In the genomic region with DNA sequence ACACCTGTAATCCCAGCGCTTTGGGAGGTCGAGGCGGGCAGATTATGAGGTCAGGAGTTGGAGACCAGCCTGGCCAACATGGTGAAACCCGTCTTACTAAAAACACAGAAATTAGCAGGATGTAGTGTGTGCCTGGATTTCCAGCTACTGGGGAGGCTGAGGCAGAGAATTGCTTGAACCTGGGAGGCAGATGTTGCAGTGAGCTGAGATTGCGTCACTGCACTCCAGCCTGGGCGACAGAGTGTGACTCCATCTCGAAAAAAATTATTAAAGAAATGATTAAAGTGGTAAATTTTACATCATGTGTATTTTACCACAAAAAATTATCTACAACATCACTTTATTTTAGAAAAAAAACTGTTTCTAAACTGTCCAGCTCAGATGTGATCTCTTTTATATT, we compare ENCODE assay signal across 8 cellular contexts. TPM values are rescaled to one million over a fixed set of nuclear protein-coding genes. Genes with fewer than 3 reads are reported as not detected.
DNase-seq lines count a peak whose midpoint lies in the region; ATAC-seq and TF ChIP-seq lines count a peak whose summit lies in the region.
"Not testable (repeated sequence)": the region's sequence is repeated elsewhere in the genome, so short reads cannot be mapped to it uniquely, and the experiment has no call there.
"Had no signal": no experiment of that assay in that cellular context is flagged by ENCODE, and none has a peak within 500 bp of the region (broad histone marks: within the 10 kb centered on the region; RNA-seq: fewer than 3 reads in every experiment).

No MANE protein-coding gene starts in this region.

- not testable (repeated sequence) for H2BK15ac ChIP-seq in H9 (ENCODE audit: low read depth, low read length)

- H2BK120ac ChIP-seq in H9 (ENCODE audit: low read depth, low read length, poor library complexity, severe bottlenecking): not testable (repeated sequence)
- H2BK120ac ChIP-seq in trophoblast cell (ENCODE audit: insufficient read depth, low read length, poor library complexity): peak overlapping the region; percentile 37

- not testable (repeated sequence) for H3K4me3 ChIP-seq in endodermal cell (ENCODE audit: low read length); gastroesophageal sphincter; muscle layer of colon (ENCODE audit: low read depth in 1 of 2, low read length in 2 of 2); trophoblast cell (ENCODE audit: low read depth, low read length); stomach smooth muscle (ENCODE audit: low read length in 2 of 2); uterus

- H4K12ac ChIP-seq in trophoblast cell (ENCODE audit: low read depth, low read length): not testable (repeated sequence)

- H3K9ac ChIP-seq in H9 (ENCODE audit: extremely low read depth, insufficient read length, low read length); endodermal cell (ENCODE audit: extremely low read depth, low read length, poor library complexity, severe bottlenecking); muscle layer of colon (ENCODE audit: low read length); trophoblast cell (ENCODE audit: low read length); stomach smooth muscle (ENCODE audit: low read length in 2 of 2): not testable (repeated sequence)

- H4K91ac ChIP-seq in H9 (ENCODE audit: insufficient read length, low read depth, low read length): not testable (repeated sequence)
- peak overlapping the region; percentile 63 for H4K91ac ChIP-seq in trophoblast cell (ENCODE audit: low read depth, low read length)

- H3K23ac ChIP-seq in H9 (ENCODE audit: insufficient read length, low read depth, low read length); trophoblast cell (ENCODE audit: low read length): not testable (repeated sequence)

- not testable (repeated sequence) for H4K8ac ChIP-seq in H9 (replicated peaks; ENCODE audit: insufficient read length, low read depth, low read length); trophoblast cell (ENCODE audit: low read depth, low read length)

- H2AK5ac ChIP-seq in H9 (ENCODE audit: insufficient read length, low read length); trophoblast cell (ENCODE audit: low read length): not testable (repeated sequence)

- H2BK20ac ChIP-seq in H9 (ENCODE audit: low read depth, low read length, poor library complexity, severe bottlenecking): not testable (repeated sequence)

- not testable (repeated sequence) for H3K4me1 ChIP-seq in H9 (ENCODE audit: insufficient read depth, low read length)
- H3K4me1 ChIP-seq in endodermal cell (ENCODE audit: control insufficient read depth, insufficient read depth, low read length) (peaks cover 17% of the 10 kb centered on the region), gastroesophageal sphincter (peaks cover 2 to 73% (median 11%) of the 10 kb centered on the region in 3 donors), muscle layer of colon (ENCODE audit: insufficient read depth, low read length) (peaks cover 55% of the 10 kb centered on the region), trophoblast cell (ENCODE audit: control insufficient read depth in 1 of 2, insufficient read depth in 2 of 2, low read length in 2 of 2) (peaks cover 18 to 25% of the 10 kb centered on the region in 2 experiments), stomach smooth muscle (ENCODE audit: control insufficient read depth, insufficient read depth, low read length) (peaks cover 37% of the 10 kb centered on the region), uterus (peaks cover 8 to 17% of the 10 kb centered on the region in 2 donors)

- H3K27me3 Mint-ChIP-seq in H9 (ENCODE audit: low read depth): peaks cover 14% of the 10 kb centered on the region
- not testable (repeated sequence) for H3K27me3 Mint-ChIP-seq in endodermal cell (ENCODE audit: insufficient read depth)

- H4K20me1 ChIP-seq in H9 (ENCODE audit: control insufficient read depth, insufficient read depth, insufficient read length): not testable (repeated sequence)

- not testable (repeated sequence) for H3K27ac ChIP-seq in H9 (ENCODE audit: insufficient read length, low read depth, low read length); endodermal cell (ENCODE audit: low read depth, low read length); trophoblast cell (ENCODE audit: low read depth, low read length)
- H3K27ac ChIP-seq in gastroesophageal sphincter (peak overlapping the region; percentile 63 to 85 (median 82)), muscle layer of colon (ENCODE audit: low read depth, low read length) (peak overlapping the region; percentile 40), stomach smooth muscle (ENCODE audit: low read length) (peak overlapping the region; percentile 91), uterus (peak overlapping the region; percentile 72 to 82)

- H3K56ac ChIP-seq in H9 (ENCODE audit: insufficient read length, low read depth, low read length): not testable (repeated sequence)

- not testable (repeated sequence) for TF ChIP-seq EP300 in gastroesophageal sphincter (IDR thresholded peaks at IDR 0.05)

- H3K79me2 ChIP-seq in H9 (ENCODE audit: insufficient read depth, low read length); trophoblast cell (ENCODE audit: control insufficient read depth, insufficient read depth, low read length, poor library complexity): not testable (repeated sequence)

- H3K79me1 ChIP-seq in H9 (ENCODE audit: insufficient read depth, low read depth, low read length, poor library complexity, severe bottlenecking); trophoblast cell (ENCODE audit: low read length): not testable (repeated sequence)

- H3K9me3 ChIP-seq in H9 (ENCODE audit: control insufficient read depth, low read depth, low read length); endodermal cell (ENCODE audit: control insufficient read depth, low read length); gastroesophageal sphincter; muscle layer of colon (ENCODE audit: low read length); trophoblast cell (ENCODE audit: insufficient read depth, low read depth, low read length); stomach smooth muscle (ENCODE audit: control insufficient read depth in 2 of 2, low read length in 2 of 2); uterus: not testable (repeated sequence)

- H3K14ac ChIP-seq in H9 (ENCODE audit: insufficient read depth, low read length); trophoblast cell (ENCODE audit: low read length): not testable (repeated sequence)

- H3K23me2 ChIP-seq in H9 (ENCODE audit: insufficient read length, low read depth, low read length, poor library complexity, severe bottlenecking): not testable (repeated sequence)

- H3K27ac Mint-ChIP-seq in H9: not testable (repeated sequence)
- H3K27ac Mint-ChIP-seq in endodermal cell: peak overlapping the region; percentile 5

- not testable (repeated sequence) for H3K27me3 ChIP-seq in H9 (ENCODE audit: insufficient read depth, low read length); endodermal cell (ENCODE audit: control insufficient read depth, insufficient read depth, low read length, poor library complexity, severe bottlenecking); gastroesophageal sphincter; muscle layer of colon (ENCODE audit: control insufficient read depth in 1 of 2, insufficient read depth in 2 of 2, low read length in 2 of 2); trophoblast cell (ENCODE audit: insufficient read depth, low read length); stomach smooth muscle (ENCODE audit: control insufficient read depth in 1 of 2, insufficient read depth in 2 of 2, low read length in 2 of 2); uterus

- H3K36me3 Mint-ChIP-seq in H9 (ENCODE audit: insufficient read depth in 1 of 3, low read depth in 3 of 3); endodermal cell (ENCODE audit: low read depth): not testable (repeated sequence)

- TF ChIP-seq CTCF in H9 (conservative IDR thresholded peaks at IDR 0.05); endodermal cell (conservative IDR thresholded peaks at IDR 0.05); gastroesophageal sphincter (IDR thresholded peaks at IDR 0.05); uterus (IDR thresholded peaks at IDR 0.05): not testable (repeated sequence)

- peaks cover 28 to 30% of the 10 kb centered on the region in 2 experiments for H3K4me1 Mint-ChIP-seq in H9
- peaks cover 31% of the 10 kb centered on the region for H3K4me1 Mint-ChIP-seq in endodermal cell

- not testable (repeated sequence) for H2AFZ ChIP-seq in H9 (ENCODE audit: low read length); trophoblast cell (ENCODE audit: insufficient read depth, low read length, poor library complexity)

- H3K9me3 Mint-ChIP-seq in H9, endodermal cell: not testable (repeated sequence)

- ATAC-seq in gastroesophageal sphincter: not testable (repeated sequence)

- DNase-seq in H9, endodermal cell, trophoblast cell: not testable (repeated sequence)
- DNase-seq in uterus: peak in 1 of 2 donors; percentile 43

- intact Hi-C loops in uterus (cut with DNase I; ENCODE audit: low total_unique reads): not testable (repeated sequence)

- not testable (repeated sequence) for H3K36me3 ChIP-seq in endodermal cell (ENCODE audit: control insufficient read depth, insufficient read depth, low read length); gastroesophageal sphincter; muscle layer of colon (ENCODE audit: insufficient read depth, low read length); trophoblast cell (ENCODE audit: control insufficient read depth in 1 of 2, insufficient read depth in 2 of 2, low read length in 2 of 2); stomach smooth muscle (ENCODE audit: control insufficient read depth in 2 of 2, insufficient read depth in 2 of 2, low read length in 2 of 2); uterus

- H4K5ac ChIP-seq in H9 (ENCODE audit: insufficient read length, low read depth, low read length): not testable (repeated sequence)

- not testable (repeated sequence) for H2BK12ac ChIP-seq in H9 (ENCODE audit: insufficient read length, low read depth, low read length)
- H2BK12ac ChIP-seq in trophoblast cell (ENCODE audit: low read length): peak overlapping the region; percentile 89

- no CpG with 5 or more reads among the region's 7 CpGs for WGBS in H9 (ENCODE audit: extremely low coverage, insufficient read length, low lambda C conversion rate)
- WGBS in endodermal cell (ENCODE audit: insufficient coverage in 1 of 2, insufficient read length in 1 of 2), 2 experiments: 96 to 98% methylated on average over 5 to 6 of the region's 7 CpGs
- WGBS in gastroesophageal sphincter (ENCODE audit: low coverage in 1 of 2), 2 donors: 58 to 67% methylated on average over 2 to 7 of the region's 7 CpGs
- WGBS in trophoblast cell (ENCODE audit: extremely low coverage, insufficient coverage, insufficient read length): no CpG with 5 or more reads among the region's 7 CpGs

- not testable (repeated sequence) for TF ChIP-seq POLR2A in gastroesophageal sphincter (IDR thresholded peaks at IDR 0.05); uterus (IDR thresholded peaks at IDR 0.05)

- H3T11ph ChIP-seq in H9 (ENCODE audit: low read length): not testable (repeated sequence)

- H3K4me3 Mint-ChIP-seq in H9, endodermal cell: not testable (repeated sequence)

- H3K18ac ChIP-seq in H9 (ENCODE audit: insufficient read length, low read depth, low read length): peak overlapping the region; percentile 47
- H3K18ac ChIP-seq in trophoblast cell (ENCODE audit: low read length): not testable (repeated sequence)

- H3K4me2 ChIP-seq in H9 (ENCODE audit: insufficient read depth, insufficient read length, low read length); trophoblast cell (ENCODE audit: low read length): not testable (repeated sequence)

- not testable (repeated sequence) for H3K4ac ChIP-seq in H9 (ENCODE audit: low read depth, low read length); trophoblast cell (ENCODE audit: low read depth, low read length)

- H2BK5ac ChIP-seq in H9 (ENCODE audit: insufficient read length, low read length); trophoblast cell (ENCODE audit: low read depth, low read length, poor library complexity): not testable (repeated sequence)

RNA-seq across cellular contexts. Expression of gene CLMP, which starts 11.0 kb away (rescaled TPM):
- total RNA-seq in H9 (2021): 11.8 and 13.8 TPM in 2 replicates
- 10 to 100 TPM; 86.5 to 94.4 TPM for total RNA-seq in endodermal cell
- 18.3 TPM for polyA plus RNA-seq in endodermal cell (2013, experiment 1 of 2)
- 23.9 TPM for polyA plus RNA-seq in endodermal cell (2013, experiment 2 of 2)
- total RNA-seq in gastroesophageal sphincter: 100 to 1,000 TPM in 3 of 4 donors, 10 to 100 TPM in 1; 89.1 to 274 (median 151) TPM
- polyA plus RNA-seq in trophoblast cell (2013): 52.0 and 56.1 TPM in 2 replicates
- total RNA-seq in uterus: 100 to 1,000 TPM in 2 of 4 donors, 10 to 100 TPM in 2; 51.6 to 143 (median 95.7) TPM
- total RNA-seq: B cell had no signal
